In genomic region chr12:80154261-80154660, GRCh38 we compare ENCODE assay signal across 23 cellular contexts. TPM values are rescaled to one million over a fixed set of nuclear protein-coding genes. Genes with fewer than 3 reads are reported as not detected.
DNase-seq lines count a peak whose midpoint lies in the region; ATAC-seq and TF ChIP-seq lines count a peak whose summit lies in the region.
"Had no signal": no experiment of that assay in that cellular context is flagged by ENCODE, and none has a peak within 500 bp of the region (broad histone marks: within the 10 kb centered on the region; RNA-seq: fewer than 3 reads in every experiment).

No MANE protein-coding gene starts in this region.

- no peak overlapping the region for H3K4me3 Mint-ChIP-seq in osteocyte (ENCODE audit: unreplicated experiment)

- no peak overlapping the region for H3K27ac ChIP-seq in OCI-LY3 (ENCODE audit: low read length)
- H3K27ac ChIP-seq in epithelial cell of prostate, result no peak overlapping the region
- H3K27ac ChIP-seq: cardiac muscle cell, foreskin keratinocyte, sigmoid colon, SJCRH30, thoracic aorta had no signal

- no peak for ATAC-seq in HG03135 (IDR thresholded peaks at IDR 0.05; ENCODE audit: unreplicated experiment)
- ATAC-seq: foreskin keratinocyte, left lobe of liver had no signal

- in situ Hi-C loops in Caki2 (cut with HindIII; ENCODE audit: low pct_unique_long_range_greater_than_20kb, low sequenced_read_pairs), result no loop called here

- H3K79me2 ChIP-seq in OCI-LY3 (ENCODE audit: low read length), result no peaks in the 10 kb centered on the region

- H3K27me3 Mint-ChIP-seq in osteocyte (ENCODE audit: unreplicated experiment), result no peaks in the 10 kb centered on the region

- H3K36me3 Mint-ChIP-seq in osteocyte (ENCODE audit: unreplicated experiment), result no peaks in the 10 kb centered on the region

- H3K27me3 ChIP-seq in OCI-LY3 (ENCODE audit: low read depth, low read length), result no peaks in the 10 kb centered on the region
- H3K27me3 ChIP-seq: cardiac muscle cell, foreskin keratinocyte, sigmoid colon, SJCRH30 had no signal

- H3K9me3 ChIP-seq in OCI-LY3 (ENCODE audit: insufficient read depth, low read length), result no peaks in the 10 kb centered on the region
- H3K9me3 ChIP-seq: sigmoid colon, SJCRH30, thoracic aorta had no signal

- H4K20me1 ChIP-seq in OCI-LY3 (ENCODE audit: insufficient read depth, low read length), result no peaks in the 10 kb centered on the region

- no peak overlapping the region for H3K9ac ChIP-seq in OCI-LY3 (ENCODE audit: low read length)

- H3K4me1 ChIP-seq in OCI-LY3 (ENCODE audit: low read length), result peaks cover 8% of the 10 kb centered on the region
- H3K4me1 ChIP-seq: SJCRH30 had no signal

- DNase-seq in Caki2 (ENCODE audit: low read depth) (peak; percentile 22), GM20000 (ENCODE audit: low spot score) (peak; percentile 12), epithelial cell of prostate (ENCODE audit: low read depth, low spot score) (peak; percentile 46), NCI-H2107 treated with DMSO at 0.1 percent for 48 hours (lab: John Stamatoyannopoulos, UW; ENCODE audit: unreplicated experiment) (no peak), osteocyte (ENCODE audit: extremely low spot score, unreplicated experiment) (no peak)
- DNase-seq in activated CD8-positive, alpha-beta memory T cell treated with anti-CD3 and anti-CD28 coated beads, Interleukin-2, amount 50 U/mL, for 48 hours, result no peak
- DNase-seq: activated CD4-positive, alpha-beta T cell treated with anti-CD3 and anti-CD28 coated beads for 4 hours; activated naive CD4-positive, alpha-beta T cell treated with anti-CD3 and anti-CD28 coated beads, Interleukin-2, amount 50 U/mL, for 16 hours; activated T-cell treated with anti-CD3 and anti-CD28 coated beads for 4 hours; effector CD4-positive, alpha-beta T cell; GDM1; NCI-H1436 treated with DMSO at 0.1 percent for 48 hours; sigmoid colon; SJCRH30; stimulated activated CD4-positive, alpha-beta T cell treated with anti-CD3 and anti-CD28 coated beads, Interleukin-4, amount 100 ng/mL, for 24 hours; stimulated activated CD8-positive, alpha-beta memory T cell treated with anti-CD3 and anti-CD28 coated beads, Interleukin-4, amount 100 ng/mL, for 48 hours; T-helper 9 cell had no signal

- H3K4me2 ChIP-seq in OCI-LY3 (ENCODE audit: low read length), result peak overlapping the region; percentile 29

- no peak for TF ChIP-seq CTCF in GM20000 (IDR thresholded peaks at IDR 0.05; ENCODE audit: extremely low read depth, missing control alignments)
- no peak for TF ChIP-seq CTCF in OCI-LY3 (IDR thresholded peaks at IDR 0.05; ENCODE audit: low read depth, low read length)
- TF ChIP-seq CTCF in osteocyte (IDR thresholded peaks at IDR 0.05), result no peak

- no peaks in the 10 kb centered on the region for H3K4me1 Mint-ChIP-seq in osteocyte (ENCODE audit: unreplicated experiment)

- no peaks in the 10 kb centered on the region for H3K36me3 ChIP-seq in OCI-LY3 (replicated peaks; ENCODE audit: low read depth, low read length)
- H3K36me3 ChIP-seq: cardiac muscle cell, sigmoid colon, SJCRH30, thoracic aorta had no signal

- peaks cover 7% of the 10 kb centered on the region for H3K9me3 Mint-ChIP-seq in osteocyte (ENCODE audit: unreplicated experiment)

- H2AFZ ChIP-seq in OCI-LY3 (ENCODE audit: low read depth, low read length), result peak overlapping the region; percentile 29; the same call in 1 of the 2 replicates

- H3K4me3 ChIP-seq in OCI-LY3 (ENCODE audit: low read length), result no peak overlapping the region
- H3K4me3 ChIP-seq: cardiac muscle cell, sigmoid colon, SJCRH30, thoracic aorta had no signal

- no peak overlapping the region for H3K27ac Mint-ChIP-seq in osteocyte (ENCODE audit: unreplicated experiment)

RNA-seq across cellular contexts. Expression of gene OTOGL, which starts 54.9 kb away (rescaled TPM):
- not detected in 2 replicates for total RNA-seq in Caki2 (2014; rRNA removed; shearing (Covaris generic); ENCODE audit: low replicate concordance)
- total RNA-seq in osteocyte, result 0.19 and 0.21 TPM in 2 replicates
- total RNA-seq: foreskin keratinocyte had no signal

Comparison
In these comparisons a context has a peak if more than half of its experiments do, and no peak if none do; other contexts are left out.
1. DNase-seq: peak in Caki2 (single experiment), GM20000 (single experiment) and epithelial cell of prostate (single experiment); none in NCI-H2107 treated with DMSO at 0.1 percent for 48 hours (single experiment), osteocyte (single experiment) and activated CD8-positive, alpha-beta memory T cell treated with anti-CD3 and anti-CD28 coated beads, Interleukin-2, amount 50 U/mL, for 48 hours (single experiment).